ENCODE assay signal across 20 cellular contexts in genomic region chr12:93849946-93850345, GRCh38.
"Had no signal": no experiment of that assay in that cellular context is flagged by ENCODE, and none has a peak within 500 bp of the region (broad histone marks: within the 10 kb centered on the region; RNA-seq: fewer than 3 reads in every experiment).

No MANE protein-coding gene starts in this region.

- H2AFZ ChIP-seq: hepatocyte had no signal

- H3K27me3 ChIP-seq: foreskin keratinocyte, hepatocyte, neutrophil, right lobe of liver, tibial artery, upper lobe of left lung, uterus had no signal

- H3K4me3 Mint-ChIP-seq: effector memory CD8-positive, alpha-beta T cell; nephron; stimulated activated memory B cell treated with anti-CD40 and anti-IgM and Interleukin-4, amounts not matched to agents 10 μg/mL and 1 μg/mL and 100 μg/mL, for 72 hours; stimulated activated naive CD8-positive, alpha-beta T cell treated with anti-CD3 and anti-CD28 coated beads, Interleukin-15, Interleukin-2, amounts not matched to agents 100 ng/mL and 50 ng/mL, for 24 hours had no signal

- H3K9me3 Mint-ChIP-seq: nephron had no signal

- H3K9me3 ChIP-seq: neutrophil, psoas muscle, right lobe of liver, tibial artery, upper lobe of left lung, uterus had no signal

- H3K27ac ChIP-seq: foreskin keratinocyte, hepatocyte, psoas muscle, right lobe of liver, tibial artery, uterus had no signal

- H3K27ac Mint-ChIP-seq: nephron; stimulated activated memory B cell treated with anti-CD40 and anti-IgM and Interleukin-4, amounts not matched to agents 10 μg/mL and 1 μg/mL and 100 μg/mL, for 72 hours; stimulated activated naive CD8-positive, alpha-beta T cell treated with anti-CD3 and anti-CD28 coated beads, Interleukin-15, Interleukin-2, amounts not matched to agents 100 ng/mL and 50 ng/mL, for 24 hours had no signal

- H3K4me1 ChIP-seq: foreskin keratinocyte, tibial artery, uterus had no signal

- H3K27me3 Mint-ChIP-seq: effector memory CD8-positive, alpha-beta T cell; naive B cell; stimulated activated memory B cell treated with anti-CD40 and anti-IgM and Interleukin-4, amounts not matched to agents 10 μg/mL and 1 μg/mL and 100 μg/mL, for 72 hours; stimulated activated naive CD8-positive, alpha-beta T cell treated with anti-CD3 and anti-CD28 coated beads, Interleukin-15, Interleukin-2, amounts not matched to agents 100 ng/mL and 50 ng/mL, for 24 hours had no signal

- H3K79me2 ChIP-seq: hepatocyte had no signal

- H3K4me2 ChIP-seq: hepatocyte had no signal

- H3K36me3 ChIP-seq: neutrophil, right lobe of liver, upper lobe of left lung, uterus had no signal

- H3K4me3 ChIP-seq: hepatocyte, lung, psoas muscle, right lobe of liver, tibial artery, upper lobe of left lung, uterus had no signal

- DNase-seq: effector memory CD8-positive, alpha-beta T cell; foreskin keratinocyte; left ventricle myocardium superior; mesendoderm; naive B cell; psoas muscle; retina; right lobe of liver; stimulated activated CD4-positive, alpha-beta T cell treated with anti-CD3 and anti-CD28 coated beads, Interleukin-15, amount 100 ng/mL, for 24 hours; stimulated activated CD4-positive, alpha-beta T cell treated with anti-CD3 and anti-CD28 coated beads, Interleukin-1b, Interleukin-23, amount 100 ng/mL, for 48 hours; stimulated activated CD4-positive, alpha-beta T cell treated with anti-CD3 and anti-CD28 coated beads, Interleukin-4, amount 100 ng/mL, for 24 hours; tibial artery; uterus had no signal

- ATAC-seq: effector memory CD8-positive, alpha-beta T cell; foreskin keratinocyte; left ventricle myocardium superior; psoas muscle; right lobe of liver; stimulated activated memory B cell treated with anti-CD40 and anti-IgM and Interleukin-4, amounts not matched to agents 10 μg/mL and 1 μg/mL and 100 μg/mL, for 72 hours had no signal
